8 cellular contexts compared by ENCODE assay signal in the genomic region with DNA sequence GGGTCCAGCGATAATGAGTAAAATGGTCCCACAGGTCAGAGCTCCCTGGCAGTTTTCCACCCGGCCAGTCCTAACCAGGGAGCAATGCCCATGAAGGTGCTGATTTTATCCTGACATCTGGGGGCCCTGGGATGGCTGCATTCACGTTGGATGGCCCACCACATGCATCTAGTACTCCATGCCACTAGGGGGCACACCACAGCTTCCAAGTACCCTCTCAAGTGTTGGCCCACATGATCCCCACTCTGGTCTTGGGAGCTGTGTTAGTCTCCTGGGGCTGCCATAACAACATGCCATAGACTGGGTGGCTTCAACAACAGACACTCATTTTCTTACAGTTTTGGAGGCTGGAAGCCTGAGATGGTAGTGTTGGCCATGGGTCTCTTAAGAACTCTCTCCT.
DNase-seq lines count a peak whose midpoint lies in the region; ATAC-seq, FAIRE-seq and TF ChIP-seq lines count a peak whose summit lies in the region.

No MANE protein-coding gene starts in this region.

- H3K23ac ChIP-seq in H1 (ENCODE audit: insufficient read length): no peak overlapping the region

- no peak overlapping the region for H2BK15ac ChIP-seq in H1 (ENCODE audit: low read length)

- H3K79me1 ChIP-seq in H1 (ENCODE audit: low read depth, low read length): no peaks in the 10 kb centered on the region

- H2AFZ ChIP-seq in PC-9: no peak overlapping the region
- H2AFZ ChIP-seq in H1 (ENCODE audit: low read length): no peak overlapping the region; the same call in 1 of the 2 replicates

- H3K23me2 ChIP-seq in H1 (ENCODE audit: low read depth, low read length): no peaks in the 10 kb centered on the region

- ATAC-seq in heart right ventricle (no peak), GM19328 (IDR thresholded peaks at IDR 0.05; ENCODE audit: unreplicated experiment) (no peak)
- peak; percentile 41 for ATAC-seq in stimulated activated naive CD8-positive, alpha-beta T cell treated with anti-CD3 and anti-CD28 coated beads, Interleukin-15, amount 100 ng/mL, for 72 hours

- POLR2A ChIA-PET in PC-9 (lab: Charles Lee; ENCODE audit: unreplicated experiment) (no interaction called here), H1 (lab: Charles Lee; ENCODE audit: partially characterized antibody) (interaction anchor here (0.6 to 1.5 kb wide), 2 partner anchors 10 to 723 kb away, joined by 3 read pairs; no protein-coding TSS in a partner anchor)

- no peak for TF ChIP-seq POLR2A in H1 (IDR thresholded peaks at IDR 0.05; ENCODE audit: control extremely low read depth in 1 of 2, low read depth in 2 of 2, low read length in 2 of 2)
- no peak for TF ChIP-seq POLR2A in suprapubic skin (IDR thresholded peaks at IDR 0.05)

- H3K27me3 ChIP-seq in heart right ventricle (no peaks in the 10 kb centered on the region), right atrium auricular region (no peaks in the 10 kb centered on the region), PC-9 (ENCODE audit: insufficient read depth, low read depth) (no peaks in the 10 kb centered on the region), H1 (replicated peaks in 1 of 4; ENCODE audit: control insufficient read depth in 3 of 4, extremely low read depth in 1 of 4, insufficient read depth in 3 of 4, low read length in 3 of 4) (no peaks in the 10 kb centered on the region), suprapubic skin (no peaks in the 10 kb centered on the region)

- H3K4me3 Mint-ChIP-seq in stimulated activated naive CD8-positive, alpha-beta T cell treated with anti-CD3 and anti-CD28 coated beads, Interleukin-15, amount 100 ng/mL, for 72 hours: no peak overlapping the region

- H4K8ac ChIP-seq in H1 (ENCODE audit: extremely low read depth, insufficient read depth, low read length): no peak overlapping the region; the same call in 1 of the 2 replicates

- H3K36me3 ChIP-seq in heart right ventricle (no peaks in the 10 kb centered on the region), right atrium auricular region (no peaks in the 10 kb centered on the region), PC-9 (ENCODE audit: low read depth) (no peaks in the 10 kb centered on the region), H1 (ENCODE audit: control insufficient read depth in 2 of 4, insufficient read depth in 4 of 4, low read length in 3 of 4) (no peaks in the 10 kb centered on the region), suprapubic skin (no peaks in the 10 kb centered on the region)

- no peak overlapping the region for H3K4ac ChIP-seq in H1 (replicated peaks; ENCODE audit: insufficient read length, low read depth, low read length)

- no peaks in the 10 kb centered on the region for H3K9me3 ChIP-seq in heart right ventricle
- no peaks in the 10 kb centered on the region for H3K9me3 ChIP-seq in right atrium auricular region
- no peaks in the 10 kb centered on the region for H3K9me3 ChIP-seq in PC-9 (ENCODE audit: insufficient read depth, low read depth)
- no peaks in the 10 kb centered on the region for H3K9me3 ChIP-seq in H1 (ENCODE audit: insufficient read depth in 2 of 2, low read depth in 1 of 2, low read length in 1 of 2)
- H3K9me3 ChIP-seq in suprapubic skin: no peaks in the 10 kb centered on the region

- no peaks in the 10 kb centered on the region for H3K9me3 Mint-ChIP-seq in stimulated activated naive CD8-positive, alpha-beta T cell treated with anti-CD3 and anti-CD28 coated beads, Interleukin-15, amount 100 ng/mL, for 72 hours

- TF ChIP-seq RAD21 in H1 (IDR thresholded peaks at IDR 0.05 in 1 of 2, conservative IDR thresholded peaks at IDR 0.05 in 1 of 2; ENCODE audit: low read depth in 2 of 2, low read length in 2 of 2): peak in 1 of 2 experiments; percentile 36; a peak in 2 of 4 replicates

- H3K4me2 ChIP-seq in PC-9 (no peak overlapping the region), H1 (ENCODE audit: insufficient read depth in 1 of 2, low read depth in 2 of 2, low read length in 2 of 2) (no peak overlapping the region)

- TF ChIP-seq CTCF in heart right ventricle (IDR thresholded peaks at IDR 0.05) (peak in 8 of 9 donors; percentile 8 to 39 (median 23)), right atrium auricular region (IDR thresholded peaks at IDR 0.05) (peak in 1 of 2 donors; percentile 34), PC-9 (conservative IDR thresholded peaks at IDR 0.05) (peak; percentile 61), H1 (IDR thresholded peaks at IDR 0.05; ENCODE audit: control extremely low read depth in 1 of 3, insufficient read depth in 1 of 3, low read depth in 1 of 3, low read length in 3 of 3) (peak; percentile 61 to 79 (median 78)), suprapubic skin (IDR thresholded peaks at IDR 0.05) (no peak)

- H3K4me1 ChIP-seq in heart right ventricle (peaks cover 5 to 67% (median 51%) of the 10 kb centered on the region in 9 donors), right atrium auricular region (peaks cover 0 to 53% of the 10 kb centered on the region in 2 donors), PC-9 (replicated peaks; ENCODE audit: insufficient read depth) (peaks cover 6% of the 10 kb centered on the region), H1 (replicated peaks in 1 of 4; ENCODE audit: control insufficient read depth in 3 of 4, insufficient read depth in 4 of 4, low read length in 3 of 4) (peaks cover 0 to 2% (median 0%) of the 10 kb centered on the region in 4 experiments; a peak in 1 of 7 replicates), suprapubic skin (peaks cover 45% of the 10 kb centered on the region)

- no peaks in the 10 kb centered on the region for H3K27me3 Mint-ChIP-seq in stimulated activated naive CD8-positive, alpha-beta T cell treated with anti-CD3 and anti-CD28 coated beads, Interleukin-15, amount 100 ng/mL, for 72 hours

- no peak overlapping the region for H3K14ac ChIP-seq in H1 (ENCODE audit: insufficient read length)

- no peak overlapping the region for H2BK12ac ChIP-seq in H1 (ENCODE audit: low read depth, low read length)

- no peak overlapping the region for H4K5ac ChIP-seq in H1 (ENCODE audit: insufficient read length, low read depth, low read length)

- DNase-seq in heart right ventricle: no peak
- DNase-seq in right atrium auricular region (ENCODE audit: low spot score): no peak
- no peak for DNase-seq in PC-9
- peak in 1 of 2 experiments; percentile 62 for DNase-seq in H1 (ENCODE audit: low read depth in 1 of 2, low spot score in 2 of 2)
- peak in 1 of 2 donors; percentile 37 for DNase-seq in stimulated activated naive CD8-positive, alpha-beta T cell treated with anti-CD3 and anti-CD28 coated beads, Interleukin-15, amount 100 ng/mL, for 72 hours
- no peak for DNase-seq in NCI-H1105 (lab: John Stamatoyannopoulos, UW)
- no peak for DNase-seq in suprapubic skin (ENCODE audit: low spot score in 2 of 2)

- no peak for TF ChIP-seq EP300 in H1 (IDR thresholded peaks at IDR 0.05; ENCODE audit: borderline replicate concordance in 1 of 2, low read depth in 2 of 2, low read length in 2 of 2)
- no peak for TF ChIP-seq EP300 in suprapubic skin (IDR thresholded peaks at IDR 0.05)

- H3K9ac ChIP-seq in H1 (replicated peaks in 1 of 4; ENCODE audit: extremely low read depth in 1 of 4, low read depth in 3 of 4, low read length in 3 of 4): no peak overlapping the region

- no peak overlapping the region for H4K91ac ChIP-seq in H1 (replicated peaks; ENCODE audit: insufficient read length, low read length)

- CTCF ChIA-PET in PC-9 (lab: Charles Lee): interaction anchor here (0.8 kb wide), 1 partner anchor 131 kb away, joined by 3 read pairs; no protein-coding TSS in a partner anchor
- CTCF ChIA-PET in H1 (lab: Charles Lee; ENCODE audit: partially characterized antibody): interaction anchor here (0.6 to 9.3 kb wide), 69 partner anchors 9 to 778 kb away, joined by 3 to 118 read pairs (median 4); partner anchors contain the start of gene SLCO3A1

- no peaks in the 10 kb centered on the region for H3K9me2 ChIP-seq in PC-9 (ENCODE audit: insufficient read depth)

- peaks cover 23% of the 10 kb centered on the region for H3K79me2 ChIP-seq in PC-9 (ENCODE audit: low read depth)
- H3K79me2 ChIP-seq in H1 (ENCODE audit: control insufficient read depth in 1 of 2, insufficient read depth in 2 of 2, low read length in 2 of 2): no peaks in the 10 kb centered on the region

- no TSS peak for BruUV-seq in PC-9 (replicated peaks; lab: Mats Ljungman, UMichigan)

- H3K27ac Mint-ChIP-seq in stimulated activated naive CD8-positive, alpha-beta T cell treated with anti-CD3 and anti-CD28 coated beads, Interleukin-15, amount 100 ng/mL, for 72 hours: no peak overlapping the region

- H3F3A ChIP-seq in PC-9 (ENCODE audit: insufficient read depth, low read depth): no peaks in the 10 kb centered on the region; the same call in 1 of the 2 replicates

- intact Hi-C loops in heart right ventricle (cut with DNase I): loop anchor here in 8 of 10 donors (2.0 to 10.0 kb wide), 10 partner anchors 104 to 777 kb away; partner anchors contain the start of gene SLCO3A1 (in 1 of the 8)
- intact Hi-C loops in PC-9 (cut with micrococcal nuclease; ENCODE audit: unreplicated experiment): loop anchor here (5.0 kb wide), 2 partner anchors 112 to 622 kb away; no protein-coding TSS in a partner anchor

- H2BK120ac ChIP-seq in H1 (replicated peaks; ENCODE audit: low read depth, low read length): no peak overlapping the region

- 82 to 86% methylated on average over 3 of the region's 3 CpGs for WGBS in heart right ventricle, 2 donors
- 92% methylated on average over 3 of the region's 3 CpGs; no CpG with 5 or more reads in 1 of the 2 experiments for WGBS in H1 (ENCODE audit: extremely low coverage in 1 of 2, insufficient coverage in 1 of 2, insufficient read length in 1 of 2, insufficient replicate concordance in 2 of 2, low coverage in 1 of 2, low lambda C conversion rate in 2 of 2, missing lambda C conversion rate in 1 of 2), 2 experiments
- 100% methylated on average over 2 of the region's 3 CpGs for WGBS in suprapubic skin

- H3K27ac ChIP-seq in heart right ventricle: no peak overlapping the region
- no peak overlapping the region for H3K27ac ChIP-seq in right atrium auricular region
- no peak overlapping the region for H3K27ac ChIP-seq in PC-9
- H3K27ac ChIP-seq in H1 (ENCODE audit: low read depth, low read length): no peak overlapping the region
- no peak overlapping the region for H3K27ac ChIP-seq in suprapubic skin

- H4K20me1 ChIP-seq in PC-9 (ENCODE audit: insufficient read depth) (no peaks in the 10 kb centered on the region; the same call in 1 of the 2 replicates), H1 (replicated peaks in 1 of 2; ENCODE audit: control insufficient read depth in 1 of 2, insufficient read depth in 2 of 2, low read length in 2 of 2) (peaks cover 0 to 2% of the 10 kb centered on the region in 2 experiments)

- FAIRE-seq in H1 (lab: Jason Lieb, UNC): no peak

- H2AK5ac ChIP-seq in H1 (ENCODE audit: low read depth, low read length): no peak overlapping the region

- H2BK20ac ChIP-seq in H1 (ENCODE audit: low read length): no peak overlapping the region

- H3K56ac ChIP-seq in H1 (replicated peaks; ENCODE audit: insufficient read length, low read depth, low read length): no peak overlapping the region

- H3K4me3 ChIP-seq in heart right ventricle: no peak overlapping the region
- no peak overlapping the region for H3K4me3 ChIP-seq in right atrium auricular region
- H3K4me3 ChIP-seq in PC-9: no peak overlapping the region
- H3K4me3 ChIP-seq in H1 (ENCODE audit: extremely low read depth in 1 of 4, insufficient read depth in 2 of 4, low read depth in 3 of 4, low read length in 4 of 4): no peak overlapping the region
- no peak overlapping the region for H3K4me3 ChIP-seq in suprapubic skin

- H2BK5ac ChIP-seq in H1 (ENCODE audit: low read depth, low read length): no peak overlapping the region

- peaks cover 21% of the 10 kb centered on the region for H3K4me1 Mint-ChIP-seq in stimulated activated naive CD8-positive, alpha-beta T cell treated with anti-CD3 and anti-CD28 coated beads, Interleukin-15, amount 100 ng/mL, for 72 hours

- H3K18ac ChIP-seq in H1 (ENCODE audit: extremely low read depth, low read length): no peak overlapping the region

Comparison
In these comparisons a context has a peak if more than half of its experiments do, and no peak if none do; other contexts are left out.
1. CTCF ChIP-seq: peak in heart right ventricle (8 of 9), PC-9 (single experiment) and H1 (3 of 3); none in suprapubic skin (0 of 2).